Comparison of ENCODE assay signal across 12 cellular contexts in genomic region chr2:54652540-54652939, GRCh38.
A peak's percentile ranks its signal among the peaks of the same experiment; 100 is the strongest.
DNase-seq lines count a peak whose midpoint lies in the region; ATAC-seq and TF ChIP-seq lines count a peak whose summit lies in the region.
"Had no signal": no experiment of that assay in that cellular context is flagged by ENCODE, and none has a peak within 500 bp of the region (broad histone marks: within the 10 kb centered on the region; RNA-seq: fewer than 3 reads in every experiment).

No MANE protein-coding gene starts in this region.

- TF ChIP-seq POLR2A in uterus (IDR thresholded peaks at IDR 0.05), result no peak

- H3K4me1 Mint-ChIP-seq in CD4-positive, CD25-positive, alpha-beta regulatory T cell, result peaks cover 0 to 14% (median 6%) of the 10 kb centered on the region in 4 donors

- peaks cover 99% of the 10 kb centered on the region for H3K36me3 ChIP-seq in CD4-positive, CD25-positive, alpha-beta regulatory T cell (ENCODE audit: control insufficient read depth, insufficient read depth, low read length)
- H3K36me3 ChIP-seq in uterus, result peaks cover 0 to 4% of the 10 kb centered on the region in 2 donors
- H3K36me3 ChIP-seq in tibial artery, result peaks cover 79 to 99% (median 89%) of the 10 kb centered on the region in 3 donors
- H3K36me3 ChIP-seq in ascending aorta, result peaks cover 86 to 99% of the 10 kb centered on the region in 2 donors
- H3K36me3 ChIP-seq in trophoblast cell (ENCODE audit: control insufficient read depth in 1 of 2, insufficient read depth in 2 of 2, low read length in 2 of 2), result peaks cover 30 to 54% of the 10 kb centered on the region in 2 experiments

- no peak overlapping the region for H3K4me3 Mint-ChIP-seq in CD4-positive, CD25-positive, alpha-beta regulatory T cell
- H3K4me3 Mint-ChIP-seq: T-helper 1 cell treated with Interleukin-12 subunit alpha and Interleukin-12 subunit beta and Interleukin-4 antibody, amounts not matched to agents 30 μg/mL and 1 μg/mL, for 36 hours had no signal

- H3K14ac ChIP-seq in trophoblast cell (ENCODE audit: low read length), result no peak overlapping the region

- peaks cover 0 to 2% (median 0%) of the 10 kb centered on the region in 7 donors for H3K9me3 Mint-ChIP-seq in CD4-positive, CD25-positive, alpha-beta regulatory T cell
- H3K9me3 Mint-ChIP-seq: T-helper 1 cell treated with Interleukin-12 subunit alpha and Interleukin-12 subunit beta and Interleukin-4 antibody, amounts not matched to agents 30 μg/mL and 1 μg/mL, for 36 hours had no signal

- H3K79me2 ChIP-seq in trophoblast cell (ENCODE audit: control insufficient read depth, insufficient read depth, low read length, poor library complexity), result no peaks in the 10 kb centered on the region

- no peak overlapping the region for H4K8ac ChIP-seq in trophoblast cell (ENCODE audit: low read depth, low read length)

- no peak for TF ChIP-seq RAD21 in Ishikawa (IDR thresholded peaks at IDR 0.05; ENCODE audit: low read depth)

- H3K27me3 ChIP-seq in CD4-positive, CD25-positive, alpha-beta regulatory T cell (ENCODE audit: control insufficient read depth, insufficient read depth, low read length), result no peaks in the 10 kb centered on the region
- H3K27me3 ChIP-seq in uterus (no peaks in the 10 kb centered on the region), tibial artery (no peaks in the 10 kb centered on the region), ascending aorta (no peaks in the 10 kb centered on the region), trophoblast cell (ENCODE audit: insufficient read depth, low read length) (no peaks in the 10 kb centered on the region)

- H3K79me1 ChIP-seq in trophoblast cell (ENCODE audit: low read length), result no peaks in the 10 kb centered on the region

- H2BK5ac ChIP-seq in trophoblast cell (ENCODE audit: low read depth, low read length, poor library complexity), result no peak overlapping the region

- no peak overlapping the region for H3K4me2 ChIP-seq in trophoblast cell (ENCODE audit: low read length)

- H4K91ac ChIP-seq in trophoblast cell (ENCODE audit: low read depth, low read length), result no peak overlapping the region

- peak in 1 of 2 donors; percentile 34 for ATAC-seq in CD4-positive, CD25-positive, alpha-beta regulatory T cell (ENCODE audit: low read depth in 2 of 2)
- peak; percentile 93 for ATAC-seq in GM18870 (IDR thresholded peaks at IDR 0.05; ENCODE audit: unreplicated experiment)
- peak; percentile 67 for ATAC-seq in HG02642 (IDR thresholded peaks at IDR 0.05; ENCODE audit: poor library complexity, unreplicated experiment)
- ATAC-seq: left lobe of liver had no signal

- H3K36me3 Mint-ChIP-seq in CD4-positive, CD25-positive, alpha-beta regulatory T cell, result peaks cover 71% of the 10 kb centered on the region

- H3K9ac ChIP-seq in trophoblast cell (ENCODE audit: low read length), result no peak overlapping the region

- H2AK5ac ChIP-seq in trophoblast cell (ENCODE audit: low read length), result no peak overlapping the region

- no peak overlapping the region for H3K23ac ChIP-seq in trophoblast cell (ENCODE audit: low read length)

- no peak overlapping the region for H3K27ac ChIP-seq in CD4-positive, CD25-positive, alpha-beta regulatory T cell (ENCODE audit: insufficient read depth, low read length, poor library complexity, severe bottlenecking)
- H3K27ac ChIP-seq in uterus (no peak overlapping the region), tibial artery (no peak overlapping the region), ascending aorta (no peak overlapping the region), trophoblast cell (ENCODE audit: low read depth, low read length) (no peak overlapping the region)

- H3K4me1 ChIP-seq in CD4-positive, CD25-positive, alpha-beta regulatory T cell (ENCODE audit: control insufficient read depth, insufficient read depth, low read length, poor library complexity, severe bottlenecking), result no peaks in the 10 kb centered on the region
- H3K4me1 ChIP-seq in uterus (no peaks in the 10 kb centered on the region), tibial artery (no peaks in the 10 kb centered on the region), ascending aorta (no peaks in the 10 kb centered on the region), trophoblast cell (ENCODE audit: control insufficient read depth in 1 of 2, insufficient read depth in 2 of 2, low read length in 2 of 2) (peaks cover 0 to 6% of the 10 kb centered on the region in 2 experiments)

- TF ChIP-seq CTCF in uterus (IDR thresholded peaks at IDR 0.05) (no peak), tibial artery (IDR thresholded peaks at IDR 0.05) (no peak), ascending aorta (IDR thresholded peaks at IDR 0.05) (no peak)

- H3K4me3 ChIP-seq in CD4-positive, CD25-positive, alpha-beta regulatory T cell (ENCODE audit: low read depth, low read length), result no peak overlapping the region
- no peak overlapping the region for H3K4me3 ChIP-seq in uterus
- no peak overlapping the region for H3K4me3 ChIP-seq in tibial artery
- no peak overlapping the region for H3K4me3 ChIP-seq in ascending aorta
- H3K4me3 ChIP-seq in trophoblast cell (ENCODE audit: low read depth, low read length), result no peak overlapping the region

- TF ChIP-seq EP300 in Ishikawa (IDR thresholded peaks at IDR 0.05; ENCODE audit: borderline replicate concordance), result no peak

- no peak overlapping the region for H2BK12ac ChIP-seq in trophoblast cell (ENCODE audit: low read length)

- no peaks in the 10 kb centered on the region for H3K9me3 ChIP-seq in CD4-positive, CD25-positive, alpha-beta regulatory T cell (ENCODE audit: control insufficient read depth in 2 of 2, low read length in 2 of 2)
- H3K9me3 ChIP-seq in uterus, result no peaks in the 10 kb centered on the region
- no peaks in the 10 kb centered on the region for H3K9me3 ChIP-seq in tibial artery
- no peaks in the 10 kb centered on the region for H3K9me3 ChIP-seq in ascending aorta
- H3K9me3 ChIP-seq in trophoblast cell (ENCODE audit: insufficient read depth, low read depth, low read length), result no peaks in the 10 kb centered on the region

- H2BK120ac ChIP-seq in trophoblast cell (ENCODE audit: insufficient read depth, low read length, poor library complexity), result no peak overlapping the region

- no CpG with 5 or more reads among the region's 1 CpG for WGBS in trophoblast cell (ENCODE audit: extremely low coverage, insufficient coverage, insufficient read length)

- no peak overlapping the region for H2AFZ ChIP-seq in trophoblast cell (ENCODE audit: insufficient read depth, low read length, poor library complexity)

- no peak overlapping the region for H3K18ac ChIP-seq in trophoblast cell (ENCODE audit: low read length)

- intact Hi-C loops in uterus (cut with DNase I; ENCODE audit: low total_unique reads), result no loop called here
- intact Hi-C loops in tibial artery (cut with DNase I; ENCODE audit: low total_unique reads), result no loop called here
- intact Hi-C loops in ascending aorta (cut with DNase I), result no loop called here

- no peak overlapping the region for H4K12ac ChIP-seq in trophoblast cell (ENCODE audit: low read depth, low read length)

- no peak overlapping the region for H3K4ac ChIP-seq in trophoblast cell (ENCODE audit: low read depth, low read length)

- H3K27ac Mint-ChIP-seq in CD4-positive, CD25-positive, alpha-beta regulatory T cell, result peak overlapping the region in 2 of 3 donors; percentile 5 to 55
- H3K27ac Mint-ChIP-seq: T-helper 1 cell treated with Interleukin-12 subunit alpha and Interleukin-12 subunit beta and Interleukin-4 antibody, amounts not matched to agents 30 μg/mL and 1 μg/mL, for 36 hours had no signal

- H3K27me3 Mint-ChIP-seq in CD4-positive, CD25-positive, alpha-beta regulatory T cell, result no peaks in the 10 kb centered on the region

- DNase-seq in CD4-positive, CD25-positive, alpha-beta regulatory T cell, result no peak
- DNase-seq in uterus (no peak), tibial artery (no peak), ascending aorta (ENCODE audit: low spot score in 2 of 2) (no peak), trophoblast cell (no peak)
- DNase-seq: activated gamma-delta T cell treated with Interleukin-2 at 50 U/mL for 16 hours, NCI-H526 treated with DMSO at 0.1 percent for 48 hours had no signal

TF ChIP-seq in Ishikawa, 13 proteins besides CTCF, POLR2A, EP300 and RAD21:
- TF ChIP-seq TEAD4 (IDR thresholded peaks at IDR 0.05) (no peak), NFIC (IDR thresholded peaks at IDR 0.05) (0 out of 2 replicates have a peak, but pooled peaks have one; percentile 14)
